ENCODE assay signal across 8 cellular contexts in genomic region chr22:38870791-38871359, GRCh38. TPM values are rescaled to one million over a fixed set of nuclear protein-coding genes. Genes with fewer than 3 reads are reported as not detected.
A peak's percentile ranks its signal among the peaks of the same experiment; 100 is the strongest.
DNase-seq lines count a peak whose midpoint lies in the region; ATAC-seq, FAIRE-seq and TF ChIP-seq lines count a peak whose summit lies in the region.

No MANE protein-coding gene starts in this region.

- peak overlapping the region; percentile 87 for H3K27ac Mint-ChIP-seq in chondrocyte (ENCODE audit: unreplicated experiment)

- POLR2A ChIA-PET in A549 (lab: Yijun Ruan, JAX): interaction anchor here (1.1 to 2.4 kb wide), 3 partner anchors 54 to 446 kb away, joined by 3 to 11 read pairs (median 5); no protein-coding TSS in a partner anchor

- H3K9me3 ChIP-seq in A549: no peaks in the 10 kb centered on the region
- no peaks in the 10 kb centered on the region for H3K9me3 ChIP-seq in HUES6 (ENCODE audit: control insufficient read depth, insufficient read depth, low read depth, low read length)
- H3K9me3 ChIP-seq in muscle layer of duodenum (ENCODE audit: control insufficient read depth in 1 of 2, low read length in 2 of 2): no peaks in the 10 kb centered on the region

- ATAC-seq in A549: peak in 1 of 2 experiments; percentile 11; a peak in 3 of 6 replicates
- ATAC-seq in GM21390 (IDR thresholded peaks at IDR 0.05; ENCODE audit: unreplicated experiment): no peak
- no peak for ATAC-seq in HG03460 (IDR thresholded peaks at IDR 0.05; ENCODE audit: unreplicated experiment)

- peak overlapping the region; percentile 79 for H3K4me2 ChIP-seq in A549

- TF ChIP-seq CTCF in A549 (IDR thresholded peaks at IDR 0.05) (no peak), chondrocyte (IDR thresholded peaks at IDR 0.05) (no peak)

- H3K36me3 ChIP-seq in HUES6 (ENCODE audit: control insufficient read depth, insufficient read depth, low read length) (peaks cover 19% of the 10 kb centered on the region), muscle layer of duodenum (ENCODE audit: control insufficient read depth in 1 of 2, insufficient read depth in 2 of 2, low read length in 2 of 2) (peaks cover 0 to 15% of the 10 kb centered on the region in 2 donors)

- TF ChIP-seq POLR2A in A549 (IDR thresholded peaks at IDR 0.05; ENCODE audit: low read length): no peak

- no peak for TF ChIP-seq RAD21 in A549 (conservative IDR thresholded peaks at IDR 0.05 in 1 of 2, IDR thresholded peaks at IDR 0.05 in 1 of 2)

- H3K4me3 ChIP-seq in A549 (peak overlapping the region; percentile 88), HUES6 (ENCODE audit: low read depth, low read length) (peak overlapping the region; percentile 79), muscle layer of duodenum (ENCODE audit: low read depth in 1 of 2, low read length in 2 of 2) (peak overlapping the region; percentile 66 to 78)

- H3K4me1 Mint-ChIP-seq in chondrocyte (ENCODE audit: low read depth): peaks cover 29% of the 10 kb centered on the region

- peaks cover 20% of the 10 kb centered on the region; the same call in 1 of the 2 replicates for H3K27me3 ChIP-seq in HUES6 (ENCODE audit: control insufficient read depth, insufficient read depth, low read length)
- no peaks in the 10 kb centered on the region for H3K27me3 ChIP-seq in muscle layer of duodenum (ENCODE audit: low read depth, low read length)

- peak overlapping the region; percentile 77 for H3K9ac ChIP-seq in HUES6 (ENCODE audit: low read length)

- no peaks in the 10 kb centered on the region for H3K9me3 Mint-ChIP-seq in chondrocyte (ENCODE audit: low read depth)

- no peaks in the 10 kb centered on the region for H3K27me3 Mint-ChIP-seq in chondrocyte (ENCODE audit: low read depth)

- CTCF ChIA-PET in A549 (lab: Yijun Ruan, JAX): interaction anchor here (0.6 to 9.2 kb wide), 35 partner anchors 8 to 659 kb away, joined by 3 to 112 read pairs (median 6); partner anchors contain the start of gene NPTXR

- WGBS in A549 (ENCODE audit: missing lambda C conversion rate): 22% methylated on average over 2 of the region's 2 CpGs

- H3K27ac ChIP-seq in A549: peak overlapping the region; percentile 96 to 99
- peak overlapping the region; percentile 64; the same call in 1 of the 2 replicates for H3K27ac ChIP-seq in HUES6 (ENCODE audit: low read depth, low read length)
- peak overlapping the region; percentile 88 for H3K27ac ChIP-seq in muscle layer of duodenum (ENCODE audit: low read length)

- H3K36me3 Mint-ChIP-seq in chondrocyte (ENCODE audit: low read depth): no peaks in the 10 kb centered on the region

- no peak for TF ChIP-seq EP300 in A549 (IDR thresholded peaks at IDR 0.05)

- H3K4me3 Mint-ChIP-seq in chondrocyte (ENCODE audit: unreplicated experiment): peak overlapping the region; percentile 89

- DNase-seq in A549 (ENCODE audit: low read depth in 1 of 2, low spot score in 1 of 2): no peak
- DNase-seq in chondrocyte (ENCODE audit: low spot score): peak; percentile 35
- DNase-seq in NAMALWA (ENCODE audit: low spot score): no peak
- no peak for DNase-seq in midbrain (lab: John Stamatoyannopoulos, UW)

- peaks cover 23% of the 10 kb centered on the region for H3K4me1 ChIP-seq in A549
- peaks cover 26% of the 10 kb centered on the region for H3K4me1 ChIP-seq in HUES6 (ENCODE audit: control insufficient read depth, insufficient read depth, low read length)
- peaks cover 18 to 47% of the 10 kb centered on the region in 2 donors for H3K4me1 ChIP-seq in muscle layer of duodenum (ENCODE audit: control insufficient read depth in 1 of 2, insufficient read depth in 2 of 2, low read length in 2 of 2)

- no peak for FAIRE-seq in A549 (lab: Jason Lieb, UNC)

TF ChIP-seq in A549, 52 proteins besides CTCF, POLR2A, EP300 and RAD21:
- no peak for TF ChIP-seq TFCP2L1 (CRISPR knock-in tag; IDR thresholded peaks at IDR 0.05)

RNA-seq across cellular contexts. Expression of gene CBX6, which starts 1.1 kb away (rescaled TPM):
- polyA plus RNA-seq in A549 (2011; rRNA removed) (9.8 and 10.4 TPM in 2 replicates), A549 (2017; fragmentation: RNase III; extraction: RNeasy Plus Mini Kit Qiagen cat#74134 plus additional on column Dnase treatment) (22.1 to 24.0 TPM (median 22.4 TPM) in 3 replicates)
- polyA plus RNA-seq in A549 (2012; cell fraction: cytosol; rRNA removed): 7.6 and 10.4 TPM in 2 replicates
- 25.0 and 36.1 TPM in 2 replicates for polyA plus RNA-seq in A549 (2012; cell fraction: nucleus; rRNA removed)
- polyA minus RNA-seq in A549 (2011; rRNA and poly(A)+ RNA removed): 35.3 and 40.2 TPM in 2 replicates
- total RNA-seq in chondrocyte: 80.1 to 110 TPM (median 82.9 TPM) in 3 replicates

RNA-seq across cellular contexts. Expression of gene NPTXR, which starts 27.0 kb away (rescaled TPM):
- polyA plus RNA-seq in A549 (2011; rRNA removed) (3.3 and 6.6 TPM in 2 replicates), A549 (2017; fragmentation: RNase III; extraction: RNeasy Plus Mini Kit Qiagen cat#74134 plus additional on column Dnase treatment) (9.7 to 15.3 TPM (median 14.8 TPM) in 3 replicates)
- polyA plus RNA-seq in A549 (2012; cell fraction: cytosol; rRNA removed): 2.3 and 3.6 TPM in 2 replicates
- polyA plus RNA-seq in A549 (2012; cell fraction: nucleus; rRNA removed): 5.8 and 6.7 TPM in 2 replicates
- polyA minus RNA-seq in A549 (2011; rRNA and poly(A)+ RNA removed): 7.7 TPM in 2 replicates
- 23.4 to 37.5 TPM (median 35.0 TPM) in 3 replicates for total RNA-seq in chondrocyte
